ENCODE assay signal across 15 cellular contexts in genomic region chr4:183499797-183500196, GRCh38.
"Had no signal": no experiment of that assay in that cellular context is flagged by ENCODE, and none has a peak within 500 bp of the region (broad histone marks: within the 10 kb centered on the region; RNA-seq: fewer than 3 reads in every experiment).

No MANE protein-coding gene starts in this region.

- H3K27ac ChIP-seq: thoracic aorta, upper lobe of right lung had no signal

- H3K27me3 ChIP-seq: upper lobe of right lung had no signal

- FAIRE-seq: astrocyte, bronchial epithelial cell, frontal cortex had no signal

- H3K9me3 ChIP-seq: thoracic aorta, upper lobe of right lung had no signal

- H3K36me3 ChIP-seq: thoracic aorta, upper lobe of right lung had no signal

- DNase-seq: activated CD4-positive, CD25-positive, alpha-beta regulatory T cell treated with anti-CD3 and anti-CD28 coated beads, Interleukin-2, amount 50 U/mL, for 72 hours; activated naive CD4-positive, alpha-beta T cell treated with Interleukin-2 at 50 U/mL for 16 hours; head of caudate nucleus; mesenchymal stem cell; posterior cingulate gyrus; retina; stimulated activated CD4-positive, alpha-beta T cell treated with anti-CD3 and anti-CD28 coated beads, Interleukin-12 subunit alpha, Interleukin-12 subunit beta, amount 100 ng/mL, for 4 hours; stimulated activated CD4-positive, alpha-beta T cell treated with anti-CD3 and anti-CD28 coated beads, Interleukin-2, amount 100 ng/mL, for 24 hours; upper lobe of right lung had no signal

- ATAC-seq: natural killer cell treated with Interleukin-12 subunit alpha and Interleukin-12 subunit beta and Interleukin-15 and Interleukin-18, amount 100 ng/mL, for 72 hours; stimulated activated effector memory CD8-positive, alpha-beta T cell treated with anti-CD3 and anti-CD28 coated beads, Interleukin-12 subunit alpha, Interleukin-12 subunit beta, amount 100 ng/mL, for 72 hours; upper lobe of right lung had no signal

- H3K4me3 ChIP-seq: thoracic aorta, upper lobe of right lung had no signal
